2 cellular contexts compared by ENCODE assay signal in the genomic region with DNA sequence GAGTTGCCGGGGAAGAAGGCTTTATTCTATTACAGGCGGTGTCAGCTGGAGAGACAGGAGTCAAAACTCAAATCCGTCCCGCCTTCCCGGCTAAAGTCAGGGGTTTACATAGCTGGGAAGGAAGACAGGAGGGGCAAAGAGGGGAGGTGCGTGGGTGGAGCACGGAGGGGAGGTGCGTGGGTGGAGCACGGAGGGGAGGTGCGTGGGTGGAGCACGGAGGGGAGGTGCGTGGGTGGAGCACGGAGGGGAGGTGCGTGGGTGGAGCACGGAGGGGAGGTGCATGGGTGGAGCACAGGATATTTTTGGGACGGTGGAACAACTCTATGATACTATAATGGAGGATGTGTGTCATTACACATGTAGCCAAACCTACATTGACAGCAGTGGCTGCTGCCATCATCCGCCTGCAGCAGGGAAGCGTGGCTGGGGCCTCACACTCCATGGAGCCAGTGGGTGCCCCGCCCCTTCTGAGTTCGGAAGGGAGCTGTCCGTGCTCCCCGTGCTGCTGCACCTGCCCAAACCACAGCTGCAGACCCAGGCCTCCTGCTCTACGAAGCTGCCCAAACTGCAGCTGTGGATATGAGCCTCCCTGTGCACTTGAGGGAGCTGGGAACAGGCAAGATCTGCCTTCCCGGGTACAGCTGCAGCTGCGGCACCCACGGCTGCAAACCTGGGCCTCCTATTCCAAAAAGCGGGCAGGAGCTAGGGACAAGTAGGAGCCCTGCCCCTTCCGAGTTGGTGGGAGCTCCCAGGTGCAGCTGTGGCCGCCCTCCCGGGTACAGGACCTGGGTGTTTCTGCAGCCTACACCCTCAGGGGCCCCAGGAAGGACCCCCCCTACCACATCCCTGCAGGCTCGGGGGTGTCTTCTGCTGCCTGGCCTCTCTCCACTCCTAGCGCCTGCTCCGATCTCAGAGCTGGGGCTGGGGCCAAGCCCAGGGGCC.
TF ChIP-seq lines count a peak whose summit lies in the region.

No MANE protein-coding gene starts in this region.

TF ChIP-seq in HepG2, 621 proteins besides CTCF, POLR2A, EP300 and RAD21 (continued from another document and continues in another):
- TF ChIP-seq ZNF883 (CRISPR knock-in tag; IDR thresholded peaks at IDR 0.05; ENCODE audit: not compliant biosample characterization): peak; percentile 57
- TF ChIP-seq SP4 (CRISPR knock-in tag; IDR thresholded peaks at IDR 0.05): peak; percentile 51; the same call in 1 of the 2 replicates
- TF ChIP-seq GATAD2A (CRISPR knock-in tag; IDR thresholded peaks at IDR 0.05): 0 out of 2 replicates have a peak, but pooled peaks have one; percentile 7
- TF ChIP-seq ZBTB21 (CRISPR knock-in tag; IDR thresholded peaks at IDR 0.05): 0 out of 2 replicates have a peak, but pooled peaks have one; percentile 25
- no peak for TF ChIP-seq IRF2 (CRISPR knock-in tag; IDR thresholded peaks at IDR 0.05)
- TF ChIP-seq HOXA3 (CRISPR knock-in tag; IDR thresholded peaks at IDR 0.05): peak; percentile 53
- TF ChIP-seq ZNF136 (CRISPR knock-in tag; IDR thresholded peaks at IDR 0.05; ENCODE audit: low read depth): no peak
- peak; percentile 64 for TF ChIP-seq SALL1 (CRISPR knock-in tag; IDR thresholded peaks at IDR 0.05)
- TF ChIP-seq WIZ (CRISPR knock-in tag; IDR thresholded peaks at IDR 0.05): 0 out of 2 replicates have a peak, but pooled peaks have one; percentile 31
- TF ChIP-seq, protein P1, sequence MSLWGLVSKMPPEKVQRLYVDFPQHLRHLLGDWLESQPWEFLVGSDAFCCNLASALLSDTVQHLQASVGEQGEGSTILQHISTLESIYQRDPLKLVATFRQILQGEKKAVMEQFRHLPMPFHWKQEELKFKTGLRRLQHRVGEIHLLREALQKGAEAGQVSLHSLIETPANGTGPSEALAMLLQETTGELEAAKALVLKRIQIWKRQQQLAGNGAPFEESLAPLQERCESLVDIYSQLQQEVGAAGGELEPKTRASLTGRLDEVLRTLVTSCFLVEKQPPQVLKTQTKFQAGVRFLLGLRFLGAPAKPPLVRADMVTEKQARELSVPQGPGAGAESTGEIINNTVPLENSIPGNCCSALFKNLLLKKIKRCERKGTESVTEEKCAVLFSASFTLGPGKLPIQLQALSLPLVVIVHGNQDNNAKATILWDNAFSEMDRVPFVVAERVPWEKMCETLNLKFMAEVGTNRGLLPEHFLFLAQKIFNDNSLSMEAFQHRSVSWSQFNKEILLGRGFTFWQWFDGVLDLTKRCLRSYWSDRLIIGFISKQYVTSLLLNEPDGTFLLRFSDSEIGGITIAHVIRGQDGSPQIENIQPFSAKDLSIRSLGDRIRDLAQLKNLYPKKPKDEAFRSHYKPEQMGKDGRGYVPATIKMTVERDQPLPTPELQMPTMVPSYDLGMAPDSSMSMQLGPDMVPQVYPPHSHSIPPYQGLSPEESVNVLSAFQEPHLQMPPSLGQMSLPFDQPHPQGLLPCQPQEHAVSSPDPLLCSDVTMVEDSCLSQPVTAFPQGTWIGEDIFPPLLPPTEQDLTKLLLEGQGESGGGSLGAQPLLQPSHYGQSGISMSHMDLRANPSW (CRISPR knock-in tag; IDR thresholded peaks at IDR 0.05; ENCODE audit: borderline replicate concordance): no peak
- TF ChIP-seq ZNF441 (CRISPR knock-in tag; IDR thresholded peaks at IDR 0.05; ENCODE audit: borderline replicate concordance): peak; percentile 90; the same call in 1 of the 2 replicates
- peak; percentile 49; the same call in 1 of the 2 replicates for TF ChIP-seq PHF8 (CRISPR knock-in tag; IDR thresholded peaks at IDR 0.05)
- no peak for TF ChIP-seq BCL6 (CRISPR knock-in tag; IDR thresholded peaks at IDR 0.05)
- TF ChIP-seq, protein P2, sequence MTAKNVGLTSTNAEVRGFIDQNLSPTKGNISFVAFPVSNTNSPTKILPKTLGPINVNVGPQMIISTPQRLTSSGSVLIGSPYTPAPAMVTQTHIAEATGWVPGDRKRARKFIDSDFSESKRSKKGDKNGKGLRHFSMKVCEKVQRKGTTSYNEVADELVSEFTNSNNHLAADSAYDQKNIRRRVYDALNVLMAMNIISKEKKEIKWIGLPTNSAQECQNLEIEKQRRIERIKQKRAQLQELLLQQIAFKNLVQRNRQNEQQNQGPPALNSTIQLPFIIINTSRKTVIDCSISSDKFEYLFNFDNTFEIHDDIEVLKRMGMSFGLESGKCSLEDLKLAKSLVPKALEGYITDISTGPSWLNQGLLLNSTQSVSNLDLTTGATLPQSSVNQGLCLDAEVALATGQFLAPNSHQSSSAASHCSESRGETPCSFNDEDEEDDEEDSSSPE (CRISPR knock-in tag; IDR thresholded peaks at IDR 0.05): no peak
- TF ChIP-seq, protein P3, sequence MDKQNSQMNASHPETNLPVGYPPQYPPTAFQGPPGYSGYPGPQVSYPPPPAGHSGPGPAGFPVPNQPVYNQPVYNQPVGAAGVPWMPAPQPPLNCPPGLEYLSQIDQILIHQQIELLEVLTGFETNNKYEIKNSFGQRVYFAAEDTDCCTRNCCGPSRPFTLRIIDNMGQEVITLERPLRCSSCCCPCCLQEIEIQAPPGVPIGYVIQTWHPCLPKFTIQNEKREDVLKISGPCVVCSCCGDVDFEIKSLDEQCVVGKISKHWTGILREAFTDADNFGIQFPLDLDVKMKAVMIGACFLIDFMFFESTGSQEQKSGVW (CRISPR knock-in tag; IDR thresholded peaks at IDR 0.05; ENCODE audit: borderline replicate concordance): no peak
- no peak for TF ChIP-seq MLLT10 (CRISPR knock-in tag; IDR thresholded peaks at IDR 0.05)
- peak; percentile 31 for TF ChIP-seq ZFX (CRISPR knock-in tag; IDR thresholded peaks at IDR 0.05; ENCODE audit: low read depth)
- no peak for TF ChIP-seq GLI4 (CRISPR knock-in tag; IDR thresholded peaks at IDR 0.05; ENCODE audit: borderline replicate concordance)
- TF ChIP-seq ZNF7 (CRISPR knock-in tag; IDR thresholded peaks at IDR 0.05): peak; percentile 65
- no peak for TF ChIP-seq FOSL1 (CRISPR knock-in tag; IDR thresholded peaks at IDR 0.05; ENCODE audit: borderline replicate concordance)

TF ChIP-seq in K562, 482 proteins besides CTCF, POLR2A, EP300 and RAD21 (continued from another document and continues in another):
- TF ChIP-seq, protein P4, sequence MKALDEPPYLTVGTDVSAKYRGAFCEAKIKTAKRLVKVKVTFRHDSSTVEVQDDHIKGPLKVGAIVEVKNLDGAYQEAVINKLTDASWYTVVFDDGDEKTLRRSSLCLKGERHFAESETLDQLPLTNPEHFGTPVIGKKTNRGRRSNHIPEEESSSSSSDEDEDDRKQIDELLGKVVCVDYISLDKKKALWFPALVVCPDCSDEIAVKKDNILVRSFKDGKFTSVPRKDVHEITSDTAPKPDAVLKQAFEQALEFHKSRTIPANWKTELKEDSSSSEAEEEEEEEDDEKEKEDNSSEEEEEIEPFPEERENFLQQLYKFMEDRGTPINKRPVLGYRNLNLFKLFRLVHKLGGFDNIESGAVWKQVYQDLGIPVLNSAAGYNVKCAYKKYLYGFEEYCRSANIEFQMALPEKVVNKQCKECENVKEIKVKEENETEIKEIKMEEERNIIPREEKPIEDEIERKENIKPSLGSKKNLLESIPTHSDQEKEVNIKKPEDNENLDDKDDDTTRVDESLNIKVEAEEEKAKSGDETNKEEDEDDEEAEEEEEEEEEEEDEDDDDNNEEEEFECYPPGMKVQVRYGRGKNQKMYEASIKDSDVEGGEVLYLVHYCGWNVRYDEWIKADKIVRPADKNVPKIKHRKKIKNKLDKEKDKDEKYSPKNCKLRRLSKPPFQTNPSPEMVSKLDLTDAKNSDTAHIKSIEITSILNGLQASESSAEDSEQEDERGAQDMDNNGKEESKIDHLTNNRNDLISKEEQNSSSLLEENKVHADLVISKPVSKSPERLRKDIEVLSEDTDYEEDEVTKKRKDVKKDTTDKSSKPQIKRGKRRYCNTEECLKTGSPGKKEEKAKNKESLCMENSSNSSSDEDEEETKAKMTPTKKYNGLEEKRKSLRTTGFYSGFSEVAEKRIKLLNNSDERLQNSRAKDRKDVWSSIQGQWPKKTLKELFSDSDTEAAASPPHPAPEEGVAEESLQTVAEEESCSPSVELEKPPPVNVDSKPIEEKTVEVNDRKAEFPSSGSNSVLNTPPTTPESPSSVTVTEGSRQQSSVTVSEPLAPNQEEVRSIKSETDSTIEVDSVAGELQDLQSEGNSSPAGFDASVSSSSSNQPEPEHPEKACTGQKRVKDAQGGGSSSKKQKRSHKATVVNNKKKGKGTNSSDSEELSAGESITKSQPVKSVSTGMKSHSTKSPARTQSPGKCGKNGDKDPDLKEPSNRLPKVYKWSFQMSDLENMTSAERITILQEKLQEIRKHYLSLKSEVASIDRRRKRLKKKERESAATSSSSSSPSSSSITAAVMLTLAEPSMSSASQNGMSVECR (CRISPR knock-in tag; IDR thresholded peaks at IDR 0.05): peak; percentile 74; the same call in 1 of the 2 replicates
- TF ChIP-seq, protein P5, sequence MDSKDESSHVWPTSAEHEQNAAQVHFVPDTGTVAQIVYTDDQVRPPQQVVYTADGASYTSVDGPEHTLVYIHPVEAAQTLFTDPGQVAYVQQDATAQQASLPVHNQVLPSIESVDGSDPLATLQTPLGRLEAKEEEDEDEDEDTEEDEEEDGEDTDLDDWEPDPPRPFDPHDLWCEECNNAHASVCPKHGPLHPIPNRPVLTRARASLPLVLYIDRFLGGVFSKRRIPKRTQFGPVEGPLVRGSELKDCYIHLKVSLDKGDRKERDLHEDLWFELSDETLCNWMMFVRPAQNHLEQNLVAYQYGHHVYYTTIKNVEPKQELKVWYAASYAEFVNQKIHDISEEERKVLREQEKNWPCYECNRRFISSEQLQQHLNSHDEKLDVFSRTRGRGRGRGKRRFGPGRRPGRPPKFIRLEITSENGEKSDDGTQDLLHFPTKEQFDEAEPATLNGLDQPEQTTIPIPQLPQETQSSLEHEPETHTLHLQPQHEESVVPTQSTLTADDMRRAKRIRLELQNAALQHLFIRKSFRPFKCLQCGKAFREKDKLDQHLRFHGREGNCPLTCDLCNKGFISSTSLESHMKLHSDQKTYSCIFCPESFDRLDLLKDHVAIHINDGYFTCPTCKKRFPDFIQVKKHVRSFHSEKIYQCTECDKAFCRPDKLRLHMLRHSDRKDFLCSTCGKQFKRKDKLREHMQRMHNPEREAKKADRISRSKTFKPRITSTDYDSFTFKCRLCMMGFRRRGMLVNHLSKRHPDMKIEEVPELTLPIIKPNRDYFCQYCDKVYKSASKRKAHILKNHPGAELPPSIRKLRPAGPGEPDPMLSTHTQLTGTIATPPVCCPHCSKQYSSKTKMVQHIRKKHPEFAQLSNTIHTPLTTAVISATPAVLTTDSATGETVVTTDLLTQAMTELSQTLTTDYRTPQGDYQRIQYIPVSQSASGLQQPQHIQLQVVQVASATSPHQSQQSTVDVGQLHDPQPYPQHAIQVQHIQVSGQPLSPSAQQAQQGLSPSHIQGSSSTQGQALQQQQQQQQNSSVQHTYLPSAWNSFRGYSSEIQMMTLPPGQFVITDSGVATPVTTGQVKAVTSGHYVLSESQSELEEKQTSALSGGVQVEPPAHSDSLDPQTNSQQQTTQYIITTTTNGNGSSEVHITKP (IDR thresholded peaks at IDR 0.05; ENCODE audit: partially characterized antibody): peak; percentile 35
- TF ChIP-seq GATAD2A (IDR thresholded peaks at IDR 0.05) (peak; percentile 53; the same call in 1 of the 2 replicates), BHLHE40 (IDR thresholded peaks at IDR 0.05; ENCODE audit: low read length) (peak; percentile 77), ATF1 (CRISPR knock-in tag; IDR thresholded peaks at IDR 0.05) (no peak), ATF1 (tag; IDR thresholded peaks at IDR 0.05) (peak; percentile 41; the same call in 1 of the 2 replicates), JUND (IDR thresholded peaks at IDR 0.05; ENCODE audit: borderline replicate concordance, low read depth, low read length) (peak; percentile 52; the same call in 1 of the 2 replicates), JUND (tag; IDR thresholded peaks at IDR 0.05; ENCODE audit: borderline replicate concordance, low read depth, low read length) (no peak; the same call in 2 of the 3 replicates), HNRNPUL1 (IDR thresholded peaks at IDR 0.05; ENCODE audit: low read length) (peak; percentile 95), EGR1 (conservative IDR thresholded peaks at IDR 0.05) (peak; percentile 100), CBX1 (IDR thresholded peaks at IDR 0.05; ENCODE audit: low read depth) (no peak; the same call in 1 of the 2 replicates), SMC3 (conservative IDR thresholded peaks at IDR 0.05; ENCODE audit: insufficient read depth, low read depth, low read length) (0 out of 2 replicates have a peak, but pooled peaks have one; percentile 5), RBFOX2 (IDR thresholded peaks at IDR 0.05; ENCODE audit: low read depth, low read length) (no peak), ZNF165 (CRISPR knock-in tag; IDR thresholded peaks at IDR 0.05; ENCODE audit: borderline replicate concordance) (no peak), TEAD4 (IDR thresholded peaks at IDR 0.05; ENCODE audit: low read length) (peak; percentile 89), TEAD4 (CRISPR knock-in tag; IDR thresholded peaks at IDR 0.05; ENCODE audit: borderline replicate concordance) (no peak), MCM7 (IDR thresholded peaks at IDR 0.05) (no peak)
- TF ChIP-seq, protein P6, sequence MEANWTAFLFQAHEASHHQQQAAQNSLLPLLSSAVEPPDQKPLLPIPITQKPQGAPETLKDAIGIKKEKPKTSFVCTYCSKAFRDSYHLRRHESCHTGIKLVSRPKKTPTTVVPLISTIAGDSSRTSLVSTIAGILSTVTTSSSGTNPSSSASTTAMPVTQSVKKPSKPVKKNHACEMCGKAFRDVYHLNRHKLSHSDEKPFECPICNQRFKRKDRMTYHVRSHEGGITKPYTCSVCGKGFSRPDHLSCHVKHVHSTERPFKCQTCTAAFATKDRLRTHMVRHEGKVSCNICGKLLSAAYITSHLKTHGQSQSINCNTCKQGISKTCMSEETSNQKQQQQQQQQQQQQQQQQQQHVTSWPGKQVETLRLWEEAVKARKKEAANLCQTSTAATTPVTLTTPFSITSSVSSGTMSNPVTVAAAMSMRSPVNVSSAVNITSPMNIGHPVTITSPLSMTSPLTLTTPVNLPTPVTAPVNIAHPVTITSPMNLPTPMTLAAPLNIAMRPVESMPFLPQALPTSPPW (CRISPR knock-in tag; IDR thresholded peaks at IDR 0.05): peak; percentile 73
- TF ChIP-seq, protein P7, sequence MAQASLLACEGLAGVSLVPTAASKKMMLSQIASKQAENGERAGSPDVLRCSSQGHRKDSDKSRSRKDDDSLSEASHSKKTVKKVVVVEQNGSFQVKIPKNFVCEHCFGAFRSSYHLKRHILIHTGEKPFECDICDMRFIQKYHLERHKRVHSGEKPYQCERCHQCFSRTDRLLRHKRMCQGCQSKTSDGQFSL (CRISPR knock-in tag; IDR thresholded peaks at IDR 0.05): 0 out of 2 replicates have a peak, but pooled peaks have one; percentile 45
- TF ChIP-seq, protein P7 (tag; IDR thresholded peaks at IDR 0.05): no peak
- TF ChIP-seq, protein P8, sequence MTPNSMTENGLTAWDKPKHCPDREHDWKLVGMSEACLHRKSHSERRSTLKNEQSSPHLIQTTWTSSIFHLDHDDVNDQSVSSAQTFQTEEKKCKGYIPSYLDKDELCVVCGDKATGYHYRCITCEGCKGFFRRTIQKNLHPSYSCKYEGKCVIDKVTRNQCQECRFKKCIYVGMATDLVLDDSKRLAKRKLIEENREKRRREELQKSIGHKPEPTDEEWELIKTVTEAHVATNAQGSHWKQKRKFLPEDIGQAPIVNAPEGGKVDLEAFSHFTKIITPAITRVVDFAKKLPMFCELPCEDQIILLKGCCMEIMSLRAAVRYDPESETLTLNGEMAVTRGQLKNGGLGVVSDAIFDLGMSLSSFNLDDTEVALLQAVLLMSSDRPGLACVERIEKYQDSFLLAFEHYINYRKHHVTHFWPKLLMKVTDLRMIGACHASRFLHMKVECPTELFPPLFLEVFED (CRISPR knock-in tag; conservative IDR thresholded peaks at IDR 0.05): no peak
